In genomic region chr6:151065027-151065815, GRCh38 we compare ENCODE assay signal across 23 cellular contexts.
A peak's percentile ranks its signal among the peaks of the same experiment; 100 is the strongest.
DNase-seq lines count a peak whose midpoint lies in the region; FAIRE-seq and TF ChIP-seq lines count a peak whose summit lies in the region.
"Had no signal": no experiment of that assay in that cellular context is flagged by ENCODE, and none has a peak within 500 bp of the region (broad histone marks: within the 10 kb centered on the region; RNA-seq: fewer than 3 reads in every experiment).

No MANE protein-coding gene starts in this region.

- H3K4me1 ChIP-seq in endothelial cell of umbilical vein (ENCODE audit: control insufficient read depth, extremely low read depth, insufficient read depth, low read length) = peaks cover 66% of the 10 kb centered on the region
- peaks cover 22% of the 10 kb centered on the region for H3K4me1 ChIP-seq in mesenchymal stem cell (ENCODE audit: control insufficient read depth, insufficient read depth, low read depth, low read length)
- peaks cover 7 to 51% (median 31%) of the 10 kb centered on the region in 4 donors for H3K4me1 ChIP-seq in stomach

- H3K9ac ChIP-seq in endothelial cell of umbilical vein (replicated peaks; ENCODE audit: extremely low read depth, insufficient read depth, low read length) (no peak overlapping the region), mesenchymal stem cell (ENCODE audit: low read length) (no peak overlapping the region)

- peak overlapping the region in 1 of 2 experiments; percentile 79 for H3K18ac ChIP-seq in mesenchymal stem cell (ENCODE audit: low read depth in 1 of 2, low read length in 2 of 2)

- H3K14ac ChIP-seq in mesenchymal stem cell (ENCODE audit: low read length in 2 of 2) = no peak overlapping the region

- H3K79me2 ChIP-seq in endothelial cell of umbilical vein (ENCODE audit: control insufficient read depth, insufficient read depth, low read length) = peaks cover 20% of the 10 kb centered on the region

- BruUV-seq in endothelial cell of umbilical vein (replicated peaks; lab: Mats Ljungman, UMichigan) = no TSS peak

- H2BK15ac ChIP-seq in mesenchymal stem cell (ENCODE audit: low read depth, poor library complexity, severe bottlenecking) = no peak overlapping the region

- H3K4ac ChIP-seq in mesenchymal stem cell (ENCODE audit: low read depth in 1 of 2, low read length in 2 of 2) = peak overlapping the region in 1 of 2 experiments; percentile 73

- intact Hi-C loops in endothelial cell of umbilical vein (cut with micrococcal nuclease) (loop anchor here (5.0 kb wide), 1 partner anchor 183 kb away; no protein-coding TSS in a partner anchor), stomach (cut with DNase I; ENCODE audit: low total_unique reads) (no loop called here)

- peak overlapping the region; percentile 62 for H4K91ac ChIP-seq in mesenchymal stem cell (ENCODE audit: low read length)

- H3K4me2 ChIP-seq in endothelial cell of umbilical vein (ENCODE audit: insufficient read depth, low read length) (no peak overlapping the region), mesenchymal stem cell (ENCODE audit: low read length, poor library complexity, severe bottlenecking) (no peak overlapping the region)

- POLR2A ChIA-PET in endothelial cell of umbilical vein (lab: Charles Lee) = no interaction called here

- CTCF ChIA-PET in endothelial cell of umbilical vein (lab: Charles Lee) = interaction anchor here (6.7 kb wide), 1 partner anchor 259 kb away, joined by 34 read pairs; no protein-coding TSS in a partner anchor

- peaks cover 4% of the 10 kb centered on the region for H3K79me1 ChIP-seq in mesenchymal stem cell (replicated peaks; ENCODE audit: low read length, poor library complexity, severe bottlenecking)

- H2BK120ac ChIP-seq in mesenchymal stem cell (ENCODE audit: low read depth, low read length) = no peak overlapping the region

- H3K36me3 ChIP-seq in endothelial cell of umbilical vein (ENCODE audit: control insufficient read depth in 2 of 2, extremely low read depth in 1 of 2, insufficient read depth in 2 of 2, low read length in 2 of 2) (peaks cover 0 to 4% of the 10 kb centered on the region in 2 experiments), mesenchymal stem cell (ENCODE audit: control insufficient read depth in 1 of 2, insufficient read depth in 2 of 2, low read depth in 1 of 2, low read length in 2 of 2) (peaks cover 0 to 11% of the 10 kb centered on the region in 2 experiments), stomach (no peaks in the 10 kb centered on the region)
- H3K36me3 ChIP-seq: left lung, pancreas, suprapubic skin had no signal

- no peak overlapping the region for H4K8ac ChIP-seq in mesenchymal stem cell (ENCODE audit: low read length)

- TF ChIP-seq CTCF in endothelial cell of umbilical vein (IDR thresholded peaks at IDR 0.05; ENCODE audit: extremely low read depth in 1 of 2, insufficient read depth in 1 of 2, low read depth in 1 of 2, low read length in 2 of 2) = no peak
- TF ChIP-seq CTCF in stomach (IDR thresholded peaks at IDR 0.05) = no peak

- H3K23ac ChIP-seq in mesenchymal stem cell (ENCODE audit: low read length in 2 of 2) = no peak overlapping the region

- no peaks in the 10 kb centered on the region for H4K20me1 ChIP-seq in endothelial cell of umbilical vein (replicated peaks; ENCODE audit: control insufficient read depth, extremely low read depth, insufficient read depth, low read length)

- WGBS in mesenchymal stem cell = 94% methylated on average over 9 of the region's 10 CpGs
- 84 to 92% (median 90%) methylated on average over 10 of the region's 10 CpGs for WGBS in stomach, 5 donors

- no peak for TF ChIP-seq EP300 in stomach (IDR thresholded peaks at IDR 0.05)

- no peaks in the 10 kb centered on the region for H3K27me3 ChIP-seq in endothelial cell of umbilical vein (ENCODE audit: control insufficient read depth in 2 of 2, insufficient read depth in 2 of 2, low read length in 2 of 2)
- no peaks in the 10 kb centered on the region for H3K27me3 ChIP-seq in mesenchymal stem cell (ENCODE audit: control insufficient read depth in 1 of 2, insufficient read depth in 1 of 2, low read length in 2 of 2)
- no peaks in the 10 kb centered on the region for H3K27me3 ChIP-seq in stomach
- H3K27me3 ChIP-seq: left lung, pancreas, suprapubic skin had no signal

- DNase-seq in DMS 273 (lab: John Stamatoyannopoulos, UW; ENCODE audit: unreplicated experiment) (peak; percentile 46), DMS 273 treated with DMSO at 0.1 percent for 48 hours (lab: John Stamatoyannopoulos, UW) (no peak), endothelial cell of umbilical vein (ENCODE audit: low read depth, low spot score) (no peak), mesenchymal stem cell (no peak), stomach (no peak), NCI-H345 (lab: John Stamatoyannopoulos, UW) (no peak), NCI-H2196 (lab: John Stamatoyannopoulos, UW; ENCODE audit: unreplicated experiment) (no peak)
- DNase-seq in stimulated activated CD4-positive, alpha-beta T cell treated with anti-CD3 and anti-CD28 coated beads, Interleukin-4, amount 100 ng/mL, for 1 hour = no peak
- DNase-seq: activated gamma-delta T cell treated with Interleukin-2 at 50 U/mL for 16 hours; amniotic stem cell; Calu3; endodermal cell; left lung; MV-4-11; NCI-H1930; NCI-H510A; pancreas; SHP77 treated with DMSO at 0.1 percent for 48 hours; small intestine; stimulated activated CD4-positive, alpha-beta T cell treated with anti-CD3 and anti-CD28 coated beads, Interleukin-4, amount 100 ng/mL, for 4 hours had no signal

- H3K27ac ChIP-seq in endothelial cell of umbilical vein (ENCODE audit: insufficient read depth, low read depth, low read length) = peak overlapping the region; percentile 32
- H3K27ac ChIP-seq in mesenchymal stem cell (ENCODE audit: low read length, poor library complexity, severe bottlenecking) = no peak overlapping the region
- H3K27ac ChIP-seq in stomach = peak overlapping the region in 3 of 5 donors; percentile 10 to 44 (median 29)
- H3K27ac ChIP-seq: 22Rv1, left lung, pancreas, suprapubic skin had no signal

- dilution Hi-C loops in endothelial cell of umbilical vein (cut with MboI; ENCODE audit: extremely low pct_ligation_motif_present, low sequenced_read_pairs) = no loop called here

- FAIRE-seq in endothelial cell of umbilical vein (lab: Jason Lieb, UNC) = no peak
- FAIRE-seq: GM19239, pancreas, small intestine had no signal

- TF ChIP-seq POLR2A in endothelial cell of umbilical vein (IDR thresholded peaks at IDR 0.05; ENCODE audit: low read depth, low read length) = no peak
- TF ChIP-seq POLR2A in stomach (IDR thresholded peaks at IDR 0.05) = no peak

- H2AFZ ChIP-seq in endothelial cell of umbilical vein (ENCODE audit: low read depth, low read length) = no peak overlapping the region
- no peak overlapping the region for H2AFZ ChIP-seq in mesenchymal stem cell (ENCODE audit: low read depth, low read length)

- no peaks in the 10 kb centered on the region for H3K9me1 ChIP-seq in endothelial cell of umbilical vein (replicated peaks; ENCODE audit: control insufficient read depth, extremely low read depth, insufficient read depth, low read length)

- no peak overlapping the region for H3K4me3 ChIP-seq in endothelial cell of umbilical vein (replicated peaks in 1 of 3; ENCODE audit: insufficient read depth in 1 of 3, low read depth in 1 of 3, low read length in 3 of 3)
- H3K4me3 ChIP-seq in mesenchymal stem cell (ENCODE audit: insufficient read depth in 1 of 2, low read depth in 1 of 2, low read length in 2 of 2) = no peak overlapping the region
- no peak overlapping the region for H3K4me3 ChIP-seq in stomach
- H3K4me3 ChIP-seq: left lung, pancreas, suprapubic skin had no signal

- H2BK5ac ChIP-seq in mesenchymal stem cell (ENCODE audit: low read depth, low read length, poor library complexity, severe bottlenecking) = no peak overlapping the region

- peak overlapping the region in 1 of 2 experiments; percentile 91 for H2BK12ac ChIP-seq in mesenchymal stem cell (ENCODE audit: low read length in 2 of 2)

- peak overlapping the region; percentile 57 for H2AK5ac ChIP-seq in mesenchymal stem cell (ENCODE audit: low read length, severe bottlenecking)

- H3K9me3 ChIP-seq in endothelial cell of umbilical vein (replicated peaks; ENCODE audit: control insufficient read depth, insufficient read depth, low read length) (no peaks in the 10 kb centered on the region), mesenchymal stem cell (ENCODE audit: control insufficient read depth, low read length) (no peaks in the 10 kb centered on the region), stomach (no peaks in the 10 kb centered on the region)
- H3K9me3 ChIP-seq: left lung, pancreas, suprapubic skin had no signal

TF ChIP-seq in endothelial cell of umbilical vein, 7 proteins besides CTCF, POLR2A, EP300 and RAD21:
- TF ChIP-seq GATA2 (IDR thresholded peaks at IDR 0.05; ENCODE audit: insufficient read depth, insufficient read length, low read depth, low read length) (no peak), MYC (IDR thresholded peaks at IDR 0.05; ENCODE audit: low read depth, low read length) (no peak), EZH2 (IDR thresholded peaks at IDR 0.05; ENCODE audit: borderline replicate concordance, low read depth, low read length, severe bottlenecking) (no peak), MAX (IDR thresholded peaks at IDR 0.05; ENCODE audit: insufficient read depth, insufficient read length) (no peak), FOS (IDR thresholded peaks at IDR 0.05; ENCODE audit: borderline replicate concordance, insufficient read depth, low read length) (no peak), JUN (IDR thresholded peaks at IDR 0.05; ENCODE audit: borderline replicate concordance, insufficient read depth, insufficient read length, low read depth) (no peak), POLR2AphosphoS5 (IDR thresholded peaks at IDR 0.05; ENCODE audit: insufficient read depth, low read depth, low read length) (no peak)
TF ChIP-seq in endothelial cell of umbilical vein: peak in this region for 0.
